8 cellular contexts compared by ENCODE assay signal in genomic region chr6:83417880-83418663, GRCh38. TPM values are rescaled to one million over a fixed set of nuclear protein-coding genes. Genes with fewer than 3 reads are reported as not detected.
A peak's percentile ranks its signal among the peaks of the same experiment; 100 is the strongest.
DNase-seq lines count a peak whose midpoint lies in the region; ATAC-seq, FAIRE-seq and TF ChIP-seq lines count a peak whose summit lies in the region.

No MANE protein-coding gene starts in this region.

- TF ChIP-seq CTCF in D721Med (IDR thresholded peaks at IDR 0.05; ENCODE audit: insufficient read depth, missing control alignments) = peak; percentile 52

- DNase-seq in D721Med (ENCODE audit: insufficient read length, low spot score) (no peak), H4 (ENCODE audit: low spot score) (peak; percentile 33), NCI-H748 treated with DMSO at 0.1 percent for 48 hours (lab: John Stamatoyannopoulos, UW) (peak; percentile 20), dermis microvascular lymphatic vessel endothelial cell (ENCODE audit: low read depth in 2 of 2) (peak; percentile 9 to 61), midbrain (lab: John Stamatoyannopoulos, UW) (peak; percentile 54), 8988T (no peak)
- no peak for DNase-seq in activated CD4-positive, alpha-beta T cell treated with anti-CD3 and anti-CD28 coated beads for 4 hours

- ATAC-seq in GM21528 (IDR thresholded peaks at IDR 0.05; ENCODE audit: low FRiP score, unreplicated experiment) = no peak

- FAIRE-seq in D721Med (lab: Jason Lieb, UNC) = no peak

RNA-seq across cellular contexts. Expression of gene ME1, which starts 12.8 kb away (rescaled TPM):
- 49.6 and 53.1 TPM in 2 replicates for total RNA-seq in H4 (2014; rRNA removed; shearing (Covaris generic))
- 3.8 and 7.6 TPM in 2 replicates for total RNA-seq in dermis microvascular lymphatic vessel endothelial cell

Comparison
In these comparisons a context has a peak if more than half of its experiments do, and no peak if none do; other contexts are left out.
1. DNase-seq: peak in H4 (single experiment), NCI-H748 treated with DMSO at 0.1 percent for 48 hours (single experiment), dermis microvascular lymphatic vessel endothelial cell (2 of 2) and midbrain (single experiment); none in D721Med (single experiment), 8988T (single experiment) and activated CD4-positive, alpha-beta T cell treated with anti-CD3 and anti-CD28 coated beads for 4 hours (0 of 2).